Comparison of ENCODE assay signal across 11 cellular contexts in the genomic region with DNA sequence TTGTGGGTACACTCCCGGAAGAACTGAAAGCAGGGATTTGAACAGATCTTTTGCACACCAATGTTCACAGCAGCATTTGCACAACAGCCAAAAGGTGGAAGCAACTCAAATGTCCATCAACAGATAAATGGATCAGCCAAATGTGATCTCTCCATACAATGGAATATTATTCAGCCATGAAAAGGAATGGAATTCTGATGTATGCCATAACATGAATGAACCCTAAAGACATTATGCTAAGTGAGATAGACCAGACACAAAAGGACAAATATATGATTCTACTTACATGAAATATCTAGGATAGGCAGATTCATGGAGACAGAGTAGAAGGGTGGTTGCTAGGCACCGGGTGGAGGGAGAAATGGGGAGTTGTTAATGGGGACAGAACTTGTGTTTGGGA. TPM values are rescaled to one million over a fixed set of nuclear protein-coding genes. Genes with fewer than 3 reads are reported as not detected.
"Had no signal": no experiment of that assay in that cellular context is flagged by ENCODE, and none has a peak within 500 bp of the region (broad histone marks: within the 10 kb centered on the region; RNA-seq: fewer than 3 reads in every experiment).

No MANE protein-coding gene starts in this region.

- H3K4me3 ChIP-seq: GM23248, HAP-1 had no signal

- H3K4me2 ChIP-seq: KMS-11 had no signal

- FAIRE-seq: HTR-8/SVneo had no signal

- H3K9me3 ChIP-seq: HAP-1 had no signal

- H3K36me3 ChIP-seq: HAP-1 had no signal

- ATAC-seq: HCT116 had no signal

- H3K27ac ChIP-seq: GM23248, KMS-11 had no signal

- DNase-seq: GM23248, GOT3, IMR-90, Karpas-422, KBM-7 had no signal

RNA-seq across cellular contexts. Expression of gene CLEC2L, which starts 36.7 kb away (rescaled TPM):
- total RNA-seq: GM23248, H7, HT-29, IMR-90 had no signal
- polyA plus RNA-seq: GM23248, IMR-90 had no signal
